In genomic region chr4:156217236-156217635, GRCh38 we compare ENCODE assay signal across 6 cellular contexts.
"Had no signal": no experiment of that assay in that cellular context is flagged by ENCODE, and none has a peak within 500 bp of the region (broad histone marks: within the 10 kb centered on the region; RNA-seq: fewer than 3 reads in every experiment).

No MANE protein-coding gene starts in this region.

- H3K4me2 ChIP-seq: GM23338 had no signal

- H2AFZ ChIP-seq: GM23338 had no signal

- H3K4me3 ChIP-seq: GM23338, K562 had no signal

- DNase-seq: H9, HCEC 1CT, IMR-90, KG1 had no signal

- ATAC-seq: GM23338, K562 had no signal
